In the genomic region with DNA sequence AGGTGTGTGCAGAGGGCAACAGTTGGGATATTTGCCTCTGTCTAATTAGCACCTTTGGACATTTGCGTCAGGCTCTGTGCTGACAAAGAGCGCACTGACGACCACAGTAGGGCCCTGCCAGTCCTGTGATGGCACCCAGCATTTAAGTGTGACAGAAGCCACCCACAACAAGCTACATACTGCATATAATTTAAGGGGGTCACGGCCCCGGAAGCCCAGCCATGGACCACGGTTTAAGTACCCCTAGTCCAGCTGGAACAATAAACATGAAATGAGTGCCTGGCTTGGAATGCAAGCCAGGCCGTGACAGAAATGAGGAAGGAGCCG, we compare ENCODE assay signal across 8 cellular contexts. TPM values are rescaled to one million over a fixed set of nuclear protein-coding genes. Genes with fewer than 3 reads are reported as not detected.
A peak's percentile ranks its signal among the peaks of the same experiment; 100 is the strongest.
DNase-seq lines count a peak whose midpoint lies in the region; ATAC-seq and TF ChIP-seq lines count a peak whose summit lies in the region.

No MANE protein-coding gene starts in this region.

- TF ChIP-seq CTCF in fibroblast of the aortic adventitia (IDR thresholded peaks at IDR 0.05; ENCODE audit: insufficient read depth, low read length): no peak
- no peak for TF ChIP-seq CTCF in psoas muscle (IDR thresholded peaks at IDR 0.05)

- H3K27me3 ChIP-seq in psoas muscle (ENCODE audit: insufficient read depth in 3 of 3, low read length in 2 of 3): no peaks in the 10 kb centered on the region

- H3K4me3 ChIP-seq in fibroblast of the aortic adventitia (ENCODE audit: low read depth, low read length): peak overlapping the region; percentile 75
- peak overlapping the region; percentile 97 for H3K4me3 ChIP-seq in psoas muscle

- H3K9me3 Mint-ChIP-seq in T-helper 2 cell treated with Interferon-gamma antibody and Interleukin-4, amounts not matched to agents 5 μg/mL and 100 μg/mL, for 36 hours: no peaks in the 10 kb centered on the region

- ATAC-seq in GM18498 (IDR thresholded peaks at IDR 0.05; ENCODE audit: unreplicated experiment) (peak; percentile 10), HG02759 (IDR thresholded peaks at IDR 0.05; ENCODE audit: unreplicated experiment) (peak; percentile 2), psoas muscle (peak; percentile 8 to 42 (median 18))

- no peaks in the 10 kb centered on the region for H3K36me3 ChIP-seq in psoas muscle (ENCODE audit: insufficient read depth in 1 of 2, low read depth in 1 of 2)

- intact Hi-C loops in psoas muscle (cut with DNase I): loop anchor here (5.0 to 10.0 kb wide), 3 partner anchors 153 to 180 kb away; no protein-coding TSS in a partner anchor

- 5 to 7% (median 6%) methylated on average over 8 of the region's 8 CpGs for WGBS in psoas muscle, 3 donors

- peak overlapping the region; percentile 96 for H3K4me3 Mint-ChIP-seq in T-helper 2 cell treated with Interferon-gamma antibody and Interleukin-4, amounts not matched to agents 5 μg/mL and 100 μg/mL, for 36 hours

- H3K9me3 ChIP-seq in psoas muscle: no peaks in the 10 kb centered on the region

- H3K36me3 Mint-ChIP-seq in T-helper 2 cell treated with Interferon-gamma antibody and Interleukin-4, amounts not matched to agents 5 μg/mL and 100 μg/mL, for 36 hours (ENCODE audit: low read depth): no peaks in the 10 kb centered on the region

- H3K4me1 Mint-ChIP-seq in T-helper 2 cell treated with Interferon-gamma antibody and Interleukin-4, amounts not matched to agents 5 μg/mL and 100 μg/mL, for 36 hours (ENCODE audit: low read depth): peaks cover 15% of the 10 kb centered on the region

- peak overlapping the region; percentile 97 for H3K27ac Mint-ChIP-seq in T-helper 2 cell treated with Interferon-gamma antibody and Interleukin-4, amounts not matched to agents 5 μg/mL and 100 μg/mL, for 36 hours

- H3K27me3 Mint-ChIP-seq in T-helper 2 cell treated with Interferon-gamma antibody and Interleukin-4, amounts not matched to agents 5 μg/mL and 100 μg/mL, for 36 hours (ENCODE audit: low read depth): peaks cover 15% of the 10 kb centered on the region

- peak overlapping the region; percentile 99 for H3K27ac ChIP-seq in psoas muscle

- no peak for DNase-seq in T-helper 2 cell treated with Interferon-gamma antibody and Interleukin-4, amounts not matched to agents 5 μg/mL and 100 μg/mL, for 36 hours (ENCODE audit: low spot score)
- DNase-seq in fibroblast of the aortic adventitia (ENCODE audit: low read depth) (no peak), psoas muscle (peak in 1 of 2 donors; percentile 67), GOT3 (lab: John Stamatoyannopoulos, UW) (no peak), UCSD-AML1 (lab: John Stamatoyannopoulos, UW; ENCODE audit: unreplicated experiment) (no peak), KG1 (lab: John Stamatoyannopoulos, UW) (no peak)

- peaks cover 13% of the 10 kb centered on the region for H3K4me1 ChIP-seq in psoas muscle

RNA-seq across cellular contexts. Expression of gene DYNC1H1, which starts 16.8 kb away (rescaled TPM):
- 376 and 465 TPM in 2 replicates for total RNA-seq in fibroblast of the aortic adventitia (ENCODE audit: low replicate concordance)
- total RNA-seq in psoas muscle: 100 to 1,000 TPM; 332 to 634 (median 549) TPM
- 100 to 1,000 TPM; 117 to 306 (median 228) TPM for polyA plus RNA-seq in psoas muscle
